In genomic region chr1:86504895-86505625, GRCh38 we compare ENCODE assay signal across 20 cellular contexts. TPM values are rescaled to one million over a fixed set of nuclear protein-coding genes. Genes with fewer than 3 reads are reported as not detected.
A peak's percentile ranks its signal among the peaks of the same experiment; 100 is the strongest.
DNase-seq lines count a peak whose midpoint lies in the region; ATAC-seq, FAIRE-seq and TF ChIP-seq lines count a peak whose summit lies in the region.
"Had no signal": no experiment of that assay in that cellular context is flagged by ENCODE, and none has a peak within 500 bp of the region (broad histone marks: within the 10 kb centered on the region; RNA-seq: fewer than 3 reads in every experiment).

No MANE protein-coding gene starts in this region.

- peaks cover 0 to 2% (median 0%) of the 10 kb centered on the region in 11 donors for H3K9me3 ChIP-seq in heart right ventricle
- H3K9me3 ChIP-seq: gastroesophageal sphincter, tibial artery had no signal

- H3K27ac ChIP-seq in heart right ventricle, result peak overlapping the region in 6 of 10 donors; percentile 3 to 94 (median 89)
- H3K27ac ChIP-seq: tibial artery had no signal

- intact Hi-C loops in heart right ventricle (cut with DNase I) (loop anchor here in 9 of 10 donors (5.0 to 10.0 kb wide), 12 partner anchors 33 to 800 kb away; partner anchors contain the start of genes SH3GLB1 (in 3 of the 9), CLCA2 (in 1 of the 9) and ZNHIT6 (in 1 of the 9)), Right ventricle myocardium inferior (cut with DNase I) (loop anchor here (2.0 to 10.0 kb wide), 5 partner anchors 33 to 240 kb away; partner anchors contain the start of genes ODF2L and SH3GLB1), left colon (cut with DNase I, micrococcal nuclease) (loop anchor here in 1 of 2 donors (5.0 kb wide), 2 partner anchors 33 to 123 kb away; no protein-coding TSS in a partner anchor)

- FAIRE-seq in GM19239 (lab: Jason Lieb, UNC), result no peak

- TF ChIP-seq CTCF in heart right ventricle (IDR thresholded peaks at IDR 0.05) (no peak), choroid plexus epithelial cell (conservative IDR thresholded peaks at IDR 0.05; ENCODE audit: low read depth, low read length) (no peak)

- 57 to 67% methylated on average over 10 of the region's 10 CpGs for WGBS in heart right ventricle, 2 donors

- H3K27me3 ChIP-seq in heart right ventricle, result no peaks in the 10 kb centered on the region
- H3K27me3 ChIP-seq: gastroesophageal sphincter had no signal

- no peak for ATAC-seq in heart right ventricle
- no peak for ATAC-seq in Right ventricle myocardium inferior
- ATAC-seq in left colon, result peak; percentile 24
- no peak for ATAC-seq in HG03025 (IDR thresholded peaks at IDR 0.05; ENCODE audit: low FRiP score, unreplicated experiment)
- ATAC-seq: activated T-cell treated with anti-CD3 and anti-CD28 coated beads, Interleukin-2, amount 50 U/mL, for 72 hours; gastroesophageal sphincter; natural killer cell treated with Interleukin-12 subunit alpha and Interleukin-12 subunit beta and Interleukin-15 and Interleukin-18, amount 100 ng/mL, for 72 hours had no signal

- DNase-seq in heart right ventricle (no peak), Right ventricle myocardium inferior (ENCODE audit: missing footprints) (no peak), choroid plexus epithelial cell (ENCODE audit: low read depth) (peak; percentile 8), left colon (peak in 1 of 2 donors; percentile 34), superior temporal gyrus (ENCODE audit: extremely low spot score) (no peak), GM19239 (ENCODE audit: insufficient read length, low spot score) (no peak), HPDE6-E6E7 (ENCODE audit: extremely low spot score) (no peak)
- DNase-seq: activated B cell treated with CpG ODN at 0.5 μM for 24 hours; activated naive CD8-positive, alpha-beta T cell treated with anti-CD3 and anti-CD28 coated beads for 36 hours; activated T-cell treated with anti-CD3 and anti-CD28 coated beads, Interleukin-2, amount 50 U/mL, for 72 hours; CD8-positive, alpha-beta memory T cell; NCI-H187; NCI-H446; tibial artery had no signal

- peaks cover 0 to 49% (median 25%) of the 10 kb centered on the region in 9 donors for H3K4me1 ChIP-seq in heart right ventricle

- no peaks in the 10 kb centered on the region for H3K36me3 ChIP-seq in heart right ventricle
- H3K36me3 ChIP-seq: gastroesophageal sphincter, tibial artery had no signal

- H3K4me3 ChIP-seq in heart right ventricle (no peak overlapping the region), choroid plexus epithelial cell (ENCODE audit: low read depth, low read length) (no peak overlapping the region)
- H3K4me3 ChIP-seq: tibial artery had no signal

RNA-seq across cellular contexts. Expression of gene CLCA1, which starts 36.3 kb away (rescaled TPM):
- total RNA-seq in heart right ventricle, result not detected
- not detected for polyA plus RNA-seq in heart right ventricle
- total RNA-seq in Right ventricle myocardium inferior, result not detected
- 100 to 1,000 TPM; 848 to 970 TPM for total RNA-seq in left colon
- total RNA-seq: activated B cell treated with CpG ODN at 0.5 μM for 24 hours; activated naive CD8-positive, alpha-beta T cell treated with anti-CD3 and anti-CD28 coated beads for 36 hours; activated T-cell treated with anti-CD3 and anti-CD28 coated beads, Interleukin-2, amount 50 U/mL, for 72 hours; CD8-positive, alpha-beta memory T cell; Daoy; gastroesophageal sphincter; lung microvascular endothelial cell; natural killer cell treated with Interleukin-12 subunit alpha and Interleukin-12 subunit beta and Interleukin-15 and Interleukin-18, amount 100 ng/mL, for 72 hours; T-helper 1 cell treated with Interleukin-12 subunit alpha and Interleukin-12 subunit beta and Interleukin-4 antibody, amounts not matched to agents 30 ng/mL and 1 ng/mL, for 36 hours had no signal
- polyA plus RNA-seq: CD8-positive, alpha-beta memory T cell had no signal

RNA-seq across cellular contexts. Expression of gene CLCA4, which starts 41.8 kb away (rescaled TPM):
- under 1 TPM in 1 of 10 donors, not detected in 9; 0.23 TPM for total RNA-seq in heart right ventricle
- under 1 TPM in 1 of 2 donors, not detected in 1; 0.04 TPM for polyA plus RNA-seq in heart right ventricle
- total RNA-seq in Right ventricle myocardium inferior, result not detected
- total RNA-seq in left colon, result 1,000 to 10,000 TPM; 1,175 to 1,664 TPM
- total RNA-seq: activated B cell treated with CpG ODN at 0.5 μM for 24 hours; activated naive CD8-positive, alpha-beta T cell treated with anti-CD3 and anti-CD28 coated beads for 36 hours; activated T-cell treated with anti-CD3 and anti-CD28 coated beads, Interleukin-2, amount 50 U/mL, for 72 hours; CD8-positive, alpha-beta memory T cell; Daoy; lung microvascular endothelial cell; natural killer cell treated with Interleukin-12 subunit alpha and Interleukin-12 subunit beta and Interleukin-15 and Interleukin-18, amount 100 ng/mL, for 72 hours; T-helper 1 cell treated with Interleukin-12 subunit alpha and Interleukin-12 subunit beta and Interleukin-4 antibody, amounts not matched to agents 30 ng/mL and 1 ng/mL, for 36 hours had no signal
- polyA plus RNA-seq: CD8-positive, alpha-beta memory T cell had no signal

Comparison
In these comparisons a context has a peak if more than half of its experiments do, and no peak if none do; other contexts are left out.
1. RNA of gene CLCA1, which starts 36.3 kb away (total RNA-seq): 848 to 970 TPM in left colon; not detected in heart right ventricle and not detected in Right ventricle myocardium inferior (single experiment); every median in the first group is over 100 times any median in the second.
2. RNA of gene CLCA4, which starts 41.8 kb away (total RNA-seq): 1,175 to 1,664 TPM in left colon; 0.23 TPM in heart right ventricle and not detected in Right ventricle myocardium inferior (single experiment); every median in the first group is over 100 times any median in the second.